ENCODE assay signal across 8 cellular contexts in genomic region chr1:11925938-11926292, GRCh38. TPM values are rescaled to one million over a fixed set of nuclear protein-coding genes. Genes with fewer than 3 reads are reported as not detected.
DNase-seq lines count a peak whose midpoint lies in the region; ATAC-seq, FAIRE-seq and TF ChIP-seq lines count a peak whose summit lies in the region.

No MANE protein-coding gene starts in this region.

- H3K27me3 ChIP-seq in AG04450 (ENCODE audit: control insufficient read depth, insufficient read depth, low read length) (no peaks in the 10 kb centered on the region), neuronal stem cell (ENCODE audit: control insufficient read depth in 3 of 3, insufficient read depth in 3 of 3, low read depth in 1 of 3, low read length in 3 of 3) (no peaks in the 10 kb centered on the region)

- H3K27ac ChIP-seq in AG04450 (ENCODE audit: low read depth, low read length) (no peak overlapping the region), KOPT-K1 (ENCODE audit: low read depth, low read length, poor library complexity, severe bottlenecking) (peak overlapping the region; percentile 56), neuronal stem cell (replicated peaks; ENCODE audit: low read length) (no peak overlapping the region)

- H3K79me1 ChIP-seq in neuronal stem cell (ENCODE audit: low read depth, low read length): peaks cover 6% of the 10 kb centered on the region

- DNase-seq in AG04450 (ENCODE audit: low read depth, low spot score) (no peak), neuronal stem cell (ENCODE audit: low spot score) (no peak), urothelium cell line (ENCODE audit: low spot score) (no peak), NCI-H2171 treated with DMSO at 0.1 percent for 48 hours (lab: John Stamatoyannopoulos, UW) (no peak), cortex of kidney (lab: John Stamatoyannopoulos, UW) (no peak)
- DNase-seq in effector memory CD8-positive, alpha-beta T cell: no peak

- H3K36me3 Mint-ChIP-seq in effector memory CD8-positive, alpha-beta T cell (ENCODE audit: insufficient read depth): peaks cover 39% of the 10 kb centered on the region

- CTCF ChIA-PET in AG04450 (lab: Charles Lee): no interaction called here

- peak overlapping the region; percentile 57 for H3K4me2 ChIP-seq in neuronal stem cell (ENCODE audit: insufficient read depth, low read length, poor library complexity, severe bottlenecking)

- peaks cover 12 to 17% of the 10 kb centered on the region in 2 donors for H3K4me1 ChIP-seq in neuronal stem cell (ENCODE audit: control insufficient read depth in 2 of 2, insufficient read depth in 1 of 2, low read depth in 1 of 2, low read length in 2 of 2)

- no peak overlapping the region for H2AFZ ChIP-seq in neuronal stem cell (ENCODE audit: low read length)

- ATAC-seq in GM19468 (IDR thresholded peaks at IDR 0.05; ENCODE audit: extremely low read depth, unreplicated experiment): peak; percentile 8
- ATAC-seq in effector memory CD8-positive, alpha-beta T cell (replicated peaks): peak; percentile 41

- WGBS in neuronal stem cell (ENCODE audit: extremely low coverage in 2 of 2, insufficient read length in 2 of 2, insufficient replicate concordance in 1 of 2), 2 donors: no CpG with 5 or more reads among the region's 41 CpGs

- peaks cover 22 to 26% of the 10 kb centered on the region in 2 donors for H3K4me1 Mint-ChIP-seq in effector memory CD8-positive, alpha-beta T cell (ENCODE audit: low read depth in 2 of 2)

- peak overlapping the region; percentile 92 for H3K9ac ChIP-seq in neuronal stem cell (ENCODE audit: low read depth, low read length, poor library complexity)

- H2BK120ac ChIP-seq in neuronal stem cell (ENCODE audit: low read depth, low read length): no peak overlapping the region

- no peak for FAIRE-seq in urothelium cell line (lab: Jason Lieb, UNC)

- POLR2A ChIA-PET in AG04450 (lab: Yijun Ruan, JAX): interaction anchor here (0.6 to 1.0 kb wide), 2 partner anchors 9 to 17 kb away, joined by 5 to 22 read pairs; no protein-coding TSS in a partner anchor

- H2AK5ac ChIP-seq in neuronal stem cell (ENCODE audit: low read depth, low read length): no peak overlapping the region

- peak overlapping the region in 1 of 2 donors; percentile 86 for H3K27ac Mint-ChIP-seq in effector memory CD8-positive, alpha-beta T cell

- no peak overlapping the region for H4K8ac ChIP-seq in neuronal stem cell (ENCODE audit: low read depth, low read length)

- H3K23ac ChIP-seq in neuronal stem cell (ENCODE audit: low read depth, low read length, poor library complexity): peak overlapping the region; percentile 43

- no peak overlapping the region for H3K4ac ChIP-seq in neuronal stem cell (ENCODE audit: low read length)

- H2BK5ac ChIP-seq in neuronal stem cell (ENCODE audit: low read length): no peak overlapping the region

- TF ChIP-seq CTCF in AG04450 (IDR thresholded peaks at IDR 0.05; ENCODE audit: low read depth, low read length): no peak

- H2BK12ac ChIP-seq in neuronal stem cell (ENCODE audit: low read length): no peak overlapping the region

- peak overlapping the region; percentile 38 for H3K14ac ChIP-seq in neuronal stem cell (ENCODE audit: low read length)

- H3K27me3 Mint-ChIP-seq in effector memory CD8-positive, alpha-beta T cell: no peaks in the 10 kb centered on the region

- no peaks in the 10 kb centered on the region for H3K9me3 Mint-ChIP-seq in effector memory CD8-positive, alpha-beta T cell

- H3K36me3 ChIP-seq in KOPT-K1 (ENCODE audit: insufficient read depth, low read length): peaks cover 36% of the 10 kb centered on the region
- H3K36me3 ChIP-seq in neuronal stem cell (replicated peaks in 1 of 2; ENCODE audit: control insufficient read depth in 2 of 2, insufficient read depth in 2 of 2, low read length in 2 of 2): peaks cover 11 to 37% of the 10 kb centered on the region in 2 donors

- no peak overlapping the region for H2BK15ac ChIP-seq in neuronal stem cell (ENCODE audit: low read length)

- H3K4me3 Mint-ChIP-seq in effector memory CD8-positive, alpha-beta T cell: peak overlapping the region; percentile 75 to 88

- H3K18ac ChIP-seq in neuronal stem cell (ENCODE audit: low read length): no peak overlapping the region

- H3K9me3 ChIP-seq in AG04450 (ENCODE audit: control insufficient read depth, insufficient read depth, low read length): no peaks in the 10 kb centered on the region
- no peaks in the 10 kb centered on the region for H3K9me3 ChIP-seq in KOPT-K1 (ENCODE audit: insufficient read depth, low read length, poor library complexity, severe bottlenecking)
- H3K9me3 ChIP-seq in neuronal stem cell (replicated peaks in 1 of 2; ENCODE audit: control insufficient read depth in 2 of 2, insufficient read depth in 1 of 2, low read depth in 1 of 2, low read length in 2 of 2): no peaks in the 10 kb centered on the region

- H3K4me3 ChIP-seq in AG04450 (ENCODE audit: low read depth, low read length): peak overlapping the region; percentile 60
- H3K4me3 ChIP-seq in neuronal stem cell (ENCODE audit: low read length in 2 of 2): peak overlapping the region; percentile 56 to 85

- H4K91ac ChIP-seq in neuronal stem cell (ENCODE audit: low read depth, low read length, poor library complexity): no peak overlapping the region

RNA-seq across cellular contexts. Expression of gene KIAA2013, which starts 0.3 kb away (rescaled TPM):
- 35.8 and 45.5 TPM in 2 replicates for polyA plus RNA-seq in AG04450 (2011; rRNA removed)
- 22.7 and 32.3 TPM in 2 replicates for polyA minus RNA-seq in AG04450 (2011; rRNA and poly(A)+ RNA removed)
- 25.3 TPM for polyA plus RNA-seq in neuronal stem cell (2013, experiment 1 of 2)
- 24.8 TPM for polyA plus RNA-seq in neuronal stem cell (2013, experiment 2 of 2)

RNA-seq across cellular contexts. Expression of gene PLOD1, which starts 8.6 kb away (rescaled TPM):
- polyA plus RNA-seq in AG04450 (2011; rRNA removed): 314 and 427 TPM in 2 replicates
- 219 and 313 TPM in 2 replicates for polyA minus RNA-seq in AG04450 (2011; rRNA and poly(A)+ RNA removed)
- 32.4 TPM for polyA plus RNA-seq in neuronal stem cell (2013, experiment 1 of 2)
- 31.9 TPM for polyA plus RNA-seq in neuronal stem cell (2013, experiment 2 of 2)

RNA-seq across cellular contexts. Expression of gene MFN2, which starts 54.3 kb away (rescaled TPM):
- 43.9 and 53.9 TPM in 2 replicates for polyA plus RNA-seq in AG04450 (2011; rRNA removed)
- 62.7 and 70.7 TPM in 2 replicates for polyA minus RNA-seq in AG04450 (2011; rRNA and poly(A)+ RNA removed)
- polyA plus RNA-seq in neuronal stem cell (2013, experiment 1 of 2): 35.1 TPM
- 33.9 TPM for polyA plus RNA-seq in neuronal stem cell (2013, experiment 2 of 2)
